In the genomic region with DNA sequence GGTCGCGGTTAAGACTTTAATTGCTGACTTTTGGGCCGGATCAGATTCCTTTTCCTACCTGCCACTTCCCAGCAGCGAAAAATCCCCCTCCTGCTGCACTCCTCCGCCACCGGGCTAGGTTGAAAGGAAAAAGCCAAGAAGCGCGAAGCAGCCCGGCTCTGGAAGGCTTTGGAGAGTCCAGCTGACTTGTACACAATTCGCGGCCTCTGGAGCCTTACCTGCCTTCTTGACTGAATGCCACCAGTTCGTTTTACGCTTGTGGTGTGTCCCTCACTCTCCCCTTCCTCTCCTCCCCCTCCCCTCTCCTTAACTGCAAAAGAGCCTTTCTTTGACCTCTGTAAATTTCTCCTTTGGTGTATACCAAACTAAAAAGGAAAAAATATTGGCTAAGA, we compare ENCODE assay signal across 2 cellular contexts.
TF ChIP-seq lines count a peak whose summit lies in the region.

No MANE protein-coding gene starts in this region.

TF ChIP-seq in GM23338, 12 proteins besides CTCF, POLR2A, EP300 and RAD21:
- TF ChIP-seq EZH2 (IDR thresholded peaks at IDR 0.05; ENCODE audit: low read depth, unreplicated experiment) (peak; percentile 78), ZNF114 (CRISPR knock-in tag; IDR thresholded peaks at IDR 0.05) (no peak)
TF ChIP-seq in GM23338: peak in this region for 1.

TF ChIP-seq in H1, 55 proteins besides CTCF, POLR2A, EP300 and RAD21:
- TF ChIP-seq CEBPB (IDR thresholded peaks at IDR 0.05; ENCODE audit: low read depth, low read length) (no peak), EZH2 (IDR thresholded peaks at IDR 0.05; ENCODE audit: low read depth, low read length, severe bottlenecking) (no peak), RXRA (IDR thresholded peaks at IDR 0.05; ENCODE audit: insufficient read depth, low read depth, low read length) (no peak), CHD2 (IDR thresholded peaks at IDR 0.05; ENCODE audit: low read length) (no peak), HDAC2 (IDR thresholded peaks at IDR 0.05; ENCODE audit: borderline replicate concordance in 1 of 2, low read depth in 2 of 2, low read length in 2 of 2) (no peak), JUN (IDR thresholded peaks at IDR 0.05; ENCODE audit: low read depth, low read length) (no peak), SP4 (IDR thresholded peaks at IDR 0.05; ENCODE audit: low read length) (no peak), KDM1A (IDR thresholded peaks at IDR 0.05; ENCODE audit: borderline replicate concordance, low read length) (no peak), BACH1 (IDR thresholded peaks at IDR 0.05; ENCODE audit: low read length) (no peak), POLR2AphosphoS5 (IDR thresholded peaks at IDR 0.05; ENCODE audit: low read depth, low read length) (no peak), SP2 (IDR thresholded peaks at IDR 0.05; ENCODE audit: low read length) (no peak), TBP (IDR thresholded peaks at IDR 0.05; ENCODE audit: low read depth, low read length) (0 out of 2 replicates have a peak, but pooled peaks have one; percentile 38), SAP30 (IDR thresholded peaks at IDR 0.05; ENCODE audit: insufficient read depth, insufficient replicate concordance, low read length) (no peak), RBBP5 (IDR thresholded peaks at IDR 0.05; ENCODE audit: borderline replicate concordance, low read depth, low read length) (peak; percentile 36), ASH2L (IDR thresholded peaks at IDR 0.05; ENCODE audit: low read length) (peak; percentile 98), TAF1 (IDR thresholded peaks at IDR 0.05; ENCODE audit: low read depth, low read length) (no peak), GTF2F1 (IDR thresholded peaks at IDR 0.05; ENCODE audit: borderline replicate concordance, low read depth, low read length) (no peak), MAFK (IDR thresholded peaks at IDR 0.05; ENCODE audit: low read depth, low read length) (no peak), RNF2 (IDR thresholded peaks at IDR 0.05; ENCODE audit: borderline replicate concordance, low read depth, low read length, missing control alignments, poor library complexity, severe bottlenecking) (peak; percentile 70), FOSL1 (IDR thresholded peaks at IDR 0.05; ENCODE audit: insufficient read depth, low read depth, low read length) (no peak), SIN3A (conservative IDR thresholded peaks at IDR 0.05 in 1 of 2, IDR thresholded peaks at IDR 0.05 in 1 of 2; ENCODE audit: low read depth in 1 of 2, low read length in 2 of 2) (0 out of 4 replicates have a peak, but pooled peaks of 1 of the 2 experiments have one; percentile 25), HDAC6 (IDR thresholded peaks at IDR 0.05; ENCODE audit: low read depth, low read length) (no peak), SIRT6 (IDR thresholded peaks at IDR 0.05; ENCODE audit: low read length) (no peak), BCL11A (IDR thresholded peaks at IDR 0.05; ENCODE audit: low read depth in 2 of 2, low read length in 2 of 2) (no peak), NRF1 (IDR thresholded peaks at IDR 0.05; ENCODE audit: low read depth, low read length) (no peak), EGR1 (IDR thresholded peaks at IDR 0.05; ENCODE audit: borderline replicate concordance, low read depth, low read length) (peak; percentile 26; the same call in 1 of the 2 replicates), CHD1 (IDR thresholded peaks at IDR 0.05; ENCODE audit: low read depth, low read length) (no peak), POU5F1 (IDR thresholded peaks at IDR 0.05; ENCODE audit: low read depth, low read length) (no peak), YY1 (IDR thresholded peaks at IDR 0.05; ENCODE audit: low read depth, low read length) (no peak), SUZ12 (IDR thresholded peaks at IDR 0.05; ENCODE audit: low read length) (0 out of 2 replicates have a peak, but pooled peaks have one; percentile 4), CREB1 (IDR thresholded peaks at IDR 0.05) (no peak), JUND (IDR thresholded peaks at IDR 0.05; ENCODE audit: low read length) (no peak), PHF8 (conservative IDR thresholded peaks at IDR 0.05; ENCODE audit: low read depth, low read length) (0 out of 2 replicates have a peak, but pooled peaks have one; percentile 5), KDM4A (IDR thresholded peaks at IDR 0.05; ENCODE audit: low read depth, low read length, severe bottlenecking) (no peak), TAF7 (optimal IDR thresholded peaks at IDR 0.05; ENCODE audit: borderline replicate concordance, low read depth, low read length) (no peak), GABPA (IDR thresholded peaks at IDR 0.05; ENCODE audit: borderline replicate concordance, insufficient read depth, low read length) (no peak), SRF (IDR thresholded peaks at IDR 0.05; ENCODE audit: low read depth, low read length) (no peak)
- TF ChIP-seq, protein P1, sequence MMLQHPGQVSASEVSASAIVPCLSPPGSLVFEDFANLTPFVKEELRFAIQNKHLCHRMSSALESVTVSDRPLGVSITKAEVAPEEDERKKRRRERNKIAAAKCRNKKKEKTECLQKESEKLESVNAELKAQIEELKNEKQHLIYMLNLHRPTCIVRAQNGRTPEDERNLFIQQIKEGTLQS (IDR thresholded peaks at IDR 0.05; ENCODE audit: insufficient read depth, low read depth, low read length) = no peak
- TF ChIP-seq, protein P2, sequence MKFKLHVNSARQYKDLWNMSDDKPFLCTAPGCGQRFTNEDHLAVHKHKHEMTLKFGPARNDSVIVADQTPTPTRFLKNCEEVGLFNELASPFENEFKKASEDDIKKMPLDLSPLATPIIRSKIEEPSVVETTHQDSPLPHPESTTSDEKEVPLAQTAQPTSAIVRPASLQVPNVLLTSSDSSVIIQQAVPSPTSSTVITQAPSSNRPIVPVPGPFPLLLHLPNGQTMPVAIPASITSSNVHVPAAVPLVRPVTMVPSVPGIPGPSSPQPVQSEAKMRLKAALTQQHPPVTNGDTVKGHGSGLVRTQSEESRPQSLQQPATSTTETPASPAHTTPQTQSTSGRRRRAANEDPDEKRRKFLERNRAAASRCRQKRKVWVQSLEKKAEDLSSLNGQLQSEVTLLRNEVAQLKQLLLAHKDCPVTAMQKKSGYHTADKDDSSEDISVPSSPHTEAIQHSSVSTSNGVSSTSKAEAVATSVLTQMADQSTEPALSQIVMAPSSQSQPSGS (IDR thresholded peaks at IDR 0.05; ENCODE audit: low read length) = no peak
- TF ChIP-seq, protein P3, sequence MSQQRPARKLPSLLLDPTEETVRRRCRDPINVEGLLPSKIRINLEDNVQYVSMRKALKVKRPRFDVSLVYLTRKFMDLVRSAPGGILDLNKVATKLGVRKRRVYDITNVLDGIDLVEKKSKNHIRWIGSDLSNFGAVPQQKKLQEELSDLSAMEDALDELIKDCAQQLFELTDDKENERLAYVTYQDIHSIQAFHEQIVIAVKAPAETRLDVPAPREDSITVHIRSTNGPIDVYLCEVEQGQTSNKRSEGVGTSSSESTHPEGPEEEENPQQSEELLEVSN (IDR thresholded peaks at IDR 0.05) = no peak
TF ChIP-seq in H1: peak in this region for 8.
